In the genomic region with DNA sequence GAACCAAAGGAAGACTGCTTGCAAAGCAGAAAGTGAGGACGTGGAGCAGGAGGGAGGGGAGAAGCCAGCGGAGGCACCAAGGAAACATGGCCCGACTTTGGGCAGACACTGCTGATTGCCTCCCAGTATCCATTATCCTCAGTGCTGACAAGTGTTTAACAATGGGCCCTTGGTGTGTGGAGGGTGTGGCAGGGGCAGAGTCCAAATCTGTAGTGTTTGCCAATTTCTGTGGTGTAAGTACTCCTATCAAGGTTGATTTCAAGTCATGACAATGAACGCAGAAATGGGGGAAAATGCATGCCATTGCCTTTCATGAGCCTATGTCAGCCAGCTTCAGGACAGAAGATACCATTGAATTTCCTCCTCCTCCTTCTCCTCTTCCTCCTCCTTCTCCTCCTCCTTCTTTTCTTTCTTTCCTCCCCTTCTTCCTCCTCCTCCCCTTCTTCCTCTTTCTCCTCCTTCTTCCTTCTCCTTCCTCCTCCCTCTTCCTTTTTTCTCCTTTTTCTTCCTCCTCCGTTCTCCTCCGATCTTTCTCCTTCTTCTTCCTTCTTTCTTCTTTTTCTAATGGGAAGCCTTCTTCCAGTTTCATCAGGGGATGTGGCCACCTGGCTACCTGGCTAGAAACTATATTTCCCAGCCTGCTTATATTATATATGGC, we compare ENCODE assay signal across 27 cellular contexts. TPM values are rescaled to one million over a fixed set of nuclear protein-coding genes. Genes with fewer than 3 reads are reported as not detected.
DNase-seq lines count a peak whose midpoint lies in the region; ATAC-seq and TF ChIP-seq lines count a peak whose summit lies in the region.
"Had no signal": no experiment of that assay in that cellular context is flagged by ENCODE, and none has a peak within 500 bp of the region (broad histone marks: within the 10 kb centered on the region; RNA-seq: fewer than 3 reads in every experiment).

No MANE protein-coding gene starts in this region.

- H3K9me2 ChIP-seq in SK-N-SH: no peaks in the 10 kb centered on the region

- H2BK120ac ChIP-seq in mesenchymal stem cell (ENCODE audit: low read depth, low read length): no peak overlapping the region

- H3K79me1 ChIP-seq in mesenchymal stem cell (replicated peaks; ENCODE audit: low read length, poor library complexity, severe bottlenecking): no peaks in the 10 kb centered on the region

- H2AK5ac ChIP-seq in mesenchymal stem cell (ENCODE audit: low read length, severe bottlenecking): peak overlapping the region; percentile 23

- TF ChIP-seq CTCF in HEK293 (tag by site-specific recombination; IDR thresholded peaks at IDR 0.05): no peak
- TF ChIP-seq CTCF in SK-N-SH (IDR thresholded peaks at IDR 0.05): no peak

- H3K27ac ChIP-seq in HEK293 (ENCODE audit: extremely low read depth, low read depth, low read length) (no peak overlapping the region), mesenchymal stem cell (ENCODE audit: low read length, poor library complexity, severe bottlenecking) (no peak overlapping the region), SK-N-SH (ENCODE audit: low read depth in 2 of 2, low read length in 1 of 2) (no peak overlapping the region)
- H3K27ac ChIP-seq: 22Rv1, neural progenitor cell, parathyroid adenoma, Peyer's patch, right atrium auricular region had no signal

- no peak overlapping the region for H4K8ac ChIP-seq in mesenchymal stem cell (ENCODE audit: low read length)

- no peak for TF ChIP-seq EP300 in SK-N-SH (IDR thresholded peaks at IDR 0.05; ENCODE audit: borderline replicate concordance in 1 of 2, low read depth in 1 of 2, low read length in 1 of 2)

- peaks cover 12% of the 10 kb centered on the region for H3F3A ChIP-seq in SK-N-SH (replicated peaks; ENCODE audit: insufficient read depth)

- H2AFZ ChIP-seq in mesenchymal stem cell (ENCODE audit: low read depth, low read length) (no peak overlapping the region), SK-N-SH (ENCODE audit: low read depth) (no peak overlapping the region)
- H2AFZ ChIP-seq: neural progenitor cell, parathyroid adenoma had no signal

- peak overlapping the region; percentile 37 to 40 for H3K18ac ChIP-seq in mesenchymal stem cell (ENCODE audit: low read depth in 1 of 2, low read length in 2 of 2)

- H2BK12ac ChIP-seq in mesenchymal stem cell (ENCODE audit: low read length in 2 of 2): peak overlapping the region; percentile 27 to 64

- H3K4me2 ChIP-seq in mesenchymal stem cell (ENCODE audit: low read length, poor library complexity, severe bottlenecking) (no peak overlapping the region), SK-N-SH (no peak overlapping the region)
- H3K4me2 ChIP-seq: neural progenitor cell had no signal

- no peak overlapping the region for H3K23ac ChIP-seq in mesenchymal stem cell (ENCODE audit: low read length in 2 of 2)

- H3K9me3 ChIP-seq in HEK293 (ENCODE audit: control insufficient read depth, insufficient read depth, low read depth, low read length) (no peaks in the 10 kb centered on the region), mesenchymal stem cell (ENCODE audit: control insufficient read depth, low read length) (no peaks in the 10 kb centered on the region), SK-N-SH (no peaks in the 10 kb centered on the region)
- H3K9me3 ChIP-seq: Peyer's patch, right atrium auricular region had no signal

- WGBS in mesenchymal stem cell: 98% methylated on average over 6 of the region's 6 CpGs
- WGBS in SK-N-SH (ENCODE audit: low lambda C conversion rate): 82% methylated on average over 6 of the region's 6 CpGs

- no peak overlapping the region for H3K14ac ChIP-seq in mesenchymal stem cell (ENCODE audit: low read length in 2 of 2)

- H3K9ac ChIP-seq in mesenchymal stem cell (ENCODE audit: low read length) (no peak overlapping the region), SK-N-SH (no peak overlapping the region)
- H3K9ac ChIP-seq: neural progenitor cell, parathyroid adenoma had no signal

- H3K79me2 ChIP-seq in SK-N-SH (ENCODE audit: insufficient read depth): no peaks in the 10 kb centered on the region
- H3K79me2 ChIP-seq: parathyroid adenoma had no signal

- H4K20me1 ChIP-seq in SK-N-SH (ENCODE audit: insufficient read depth): no peaks in the 10 kb centered on the region

- H3K4me1 ChIP-seq in HEK293 (ENCODE audit: control insufficient read depth, insufficient read depth, low read length) (no peaks in the 10 kb centered on the region), mesenchymal stem cell (ENCODE audit: control insufficient read depth, insufficient read depth, low read depth, low read length) (peaks cover 10% of the 10 kb centered on the region), SK-N-SH (ENCODE audit: control insufficient read depth in 1 of 2, insufficient read depth in 2 of 2, low read depth in 1 of 2, low read length in 1 of 2) (peaks cover 21 to 30% of the 10 kb centered on the region in 2 experiments)
- H3K4me1 ChIP-seq: Peyer's patch had no signal

- CTCF ChIA-PET in HEK293 (lab: Yijun Ruan, JAX): interaction anchor here (0.7 to 1.7 kb wide), 4 partner anchors 14 to 143 kb away, joined by 3 to 9 read pairs (median 3); no protein-coding TSS in a partner anchor
- CTCF ChIA-PET in SK-N-SH (lab: Yijun Ruan, JAX): interaction anchor here (0.8 to 11.8 kb wide), 4 partner anchors 9 to 30 kb away, joined by 3 to 58 read pairs (median 4); a partner anchor contains a TSS

- no peak for TF ChIP-seq RAD21 in SK-N-SH (IDR thresholded peaks at IDR 0.05; ENCODE audit: low read length)

- POLR2A ChIA-PET in HEK293 (lab: Yijun Ruan, JAX) (no interaction called here), SK-N-SH (lab: Yijun Ruan, JAX) (no interaction called here)

- H3K27me3 ChIP-seq in mesenchymal stem cell (ENCODE audit: control insufficient read depth in 1 of 2, insufficient read depth in 1 of 2, low read length in 2 of 2) (no peaks in the 10 kb centered on the region), SK-N-SH (ENCODE audit: insufficient read depth) (no peaks in the 10 kb centered on the region)
- H3K27me3 ChIP-seq: neural progenitor cell, Peyer's patch, right atrium auricular region had no signal

- DNase-seq in DMS153 (lab: John Stamatoyannopoulos, UW) (peak; percentile 48), DMS153 treated with DMSO at 0.1 percent for 48 hours (lab: John Stamatoyannopoulos, UW; ENCODE audit: unreplicated experiment) (no peak), SW480 (ENCODE audit: low spot score) (peak; percentile 77), mesenchymal stem cell (no peak), SK-N-SH (no peak)
- DNase-seq: activated CD4-positive, alpha-beta T cell treated with anti-CD3 and anti-CD28 coated beads, Interleukin-2, amount 10 ng/mL, durations not matched to agents 24 days and 14 days; activated effector memory CD4-positive, alpha-beta T cell treated with Interleukin-2 at 50 U/mL for 16 hours; activated T-cell treated with anti-CD3 and anti-CD28 coated beads, Interleukin-2, amount 50 U/mL, for 1 hour; hippocampal formation; left cardiac atrium; NCI-H1092 treated with DMSO at 0.1 percent for 48 hours; NCI-H1930; NCI-H226; NCI-H82; Peyer's patch; SIG-M5; stimulated activated CD4-positive, alpha-beta T cell treated with anti-CD3 and anti-CD28 coated beads, Interleukin-1b, Interleukin-23, amount 100 ng/mL, for 48 hours; stimulated activated naive CD4-positive, alpha-beta T cell treated with Interleukin-2 at 50 U/mL for 16 hours; T1000 had no signal

- peak overlapping the region in 1 of 2 experiments; percentile 22 for H3K4ac ChIP-seq in mesenchymal stem cell (ENCODE audit: low read depth in 1 of 2, low read length in 2 of 2)

- no peak overlapping the region for H2BK5ac ChIP-seq in mesenchymal stem cell (ENCODE audit: low read depth, low read length, poor library complexity, severe bottlenecking)

- H4K91ac ChIP-seq in mesenchymal stem cell (ENCODE audit: low read length): no peak overlapping the region

- H3K36me3 ChIP-seq in HEK293 (ENCODE audit: control insufficient read depth in 2 of 2, insufficient read depth in 1 of 2, low read length in 2 of 2) (no peaks in the 10 kb centered on the region), mesenchymal stem cell (ENCODE audit: control insufficient read depth in 1 of 2, insufficient read depth in 2 of 2, low read depth in 1 of 2, low read length in 2 of 2) (no peaks in the 10 kb centered on the region), SK-N-SH (replicated peaks in 1 of 2; ENCODE audit: control insufficient read depth in 1 of 2, insufficient read depth in 2 of 2, low read length in 1 of 2) (no peaks in the 10 kb centered on the region)
- H3K36me3 ChIP-seq: neural progenitor cell, Peyer's patch, right atrium auricular region had no signal

- no peak overlapping the region for H3K4me3 ChIP-seq in HEK293 (ENCODE audit: low read depth, low read length)
- H3K4me3 ChIP-seq in mesenchymal stem cell (ENCODE audit: insufficient read depth in 1 of 2, low read depth in 1 of 2, low read length in 2 of 2): no peak overlapping the region
- no peak overlapping the region for H3K4me3 ChIP-seq in SK-N-SH (ENCODE audit: low read depth in 2 of 2, low read length in 1 of 2)
- H3K4me3 ChIP-seq: neural progenitor cell, Peyer's patch, right atrium auricular region had no signal

- H2BK15ac ChIP-seq in mesenchymal stem cell (ENCODE audit: low read depth, poor library complexity, severe bottlenecking): no peak overlapping the region

- ATAC-seq in HG03039 (IDR thresholded peaks at IDR 0.05; ENCODE audit: unreplicated experiment) (no peak), HG03108 (IDR thresholded peaks at IDR 0.05; ENCODE audit: unreplicated experiment) (no peak)
- ATAC-seq: left cardiac atrium, WTC11 had no signal

TF ChIP-seq in HEK293, 187 proteins besides CTCF, POLR2A, EP300 and RAD21 (continues in another document):
- TF ChIP-seq ZNF112 (tag by site-specific recombination; IDR thresholded peaks at IDR 0.05): peak; percentile 71; the same call in 1 of the 2 replicates

TF ChIP-seq in SK-N-SH, 30 proteins besides CTCF, POLR2A, EP300 and RAD21 (continues in another document):
- TF ChIP-seq, protein P1, sequence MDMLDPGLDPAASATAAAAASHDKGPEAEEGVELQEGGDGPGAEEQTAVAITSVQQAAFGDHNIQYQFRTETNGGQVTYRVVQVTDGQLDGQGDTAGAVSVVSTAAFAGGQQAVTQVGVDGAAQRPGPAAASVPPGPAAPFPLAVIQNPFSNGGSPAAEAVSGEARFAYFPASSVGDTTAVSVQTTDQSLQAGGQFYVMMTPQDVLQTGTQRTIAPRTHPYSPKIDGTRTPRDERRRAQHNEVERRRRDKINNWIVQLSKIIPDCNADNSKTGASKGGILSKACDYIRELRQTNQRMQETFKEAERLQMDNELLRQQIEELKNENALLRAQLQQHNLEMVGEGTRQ (IDR thresholded peaks at IDR 0.05; ENCODE audit: borderline replicate concordance, low read depth, low read length): no peak

RNA-seq across cellular contexts. Expression of a gene that starts 10.3 kb away (rescaled TPM):
- polyA plus RNA-seq in mesenchymal stem cell (2013, experiment 1 of 2): 114 TPM
- polyA plus RNA-seq in mesenchymal stem cell (2013, experiment 2 of 2): 112 TPM
- 69.5 and 98.7 TPM in 2 replicates for polyA plus RNA-seq in SK-N-SH (2012; rRNA removed)
- 70.8 and 111 TPM in 2 replicates for polyA plus RNA-seq in SK-N-SH (2012; cell fraction: cytosol; rRNA removed)
- polyA plus RNA-seq in SK-N-SH (2012; cell fraction: nucleus; rRNA removed): 124 and 128 TPM in 2 replicates

RNA-seq across cellular contexts. Expression of a gene that starts 31.2 kb away (rescaled TPM):
- polyA plus RNA-seq in mesenchymal stem cell (2013, experiment 1 of 2): 1.7 TPM
- polyA plus RNA-seq in mesenchymal stem cell (2013, experiment 2 of 2): 1.6 TPM
- polyA plus RNA-seq in SK-N-SH (2012; rRNA removed): 2.1 TPM in 2 replicates
- polyA plus RNA-seq in SK-N-SH (2012; cell fraction: cytosol; rRNA removed): 1.4 TPM in 2 replicates
- 3.6 and 5.4 TPM in 2 replicates for polyA plus RNA-seq in SK-N-SH (2012; cell fraction: nucleus; rRNA removed)

Comparison
In these comparisons a context has a peak if more than half of its experiments do, and no peak if none do; other contexts are left out.
1. DNase-seq: peak in DMS153 (single experiment) and SW480 (single experiment); none in DMS153 treated with DMSO at 0.1 percent for 48 hours (single experiment), mesenchymal stem cell (single experiment) and SK-N-SH (single experiment).